23 cellular contexts compared by ENCODE assay signal in the genomic region with DNA sequence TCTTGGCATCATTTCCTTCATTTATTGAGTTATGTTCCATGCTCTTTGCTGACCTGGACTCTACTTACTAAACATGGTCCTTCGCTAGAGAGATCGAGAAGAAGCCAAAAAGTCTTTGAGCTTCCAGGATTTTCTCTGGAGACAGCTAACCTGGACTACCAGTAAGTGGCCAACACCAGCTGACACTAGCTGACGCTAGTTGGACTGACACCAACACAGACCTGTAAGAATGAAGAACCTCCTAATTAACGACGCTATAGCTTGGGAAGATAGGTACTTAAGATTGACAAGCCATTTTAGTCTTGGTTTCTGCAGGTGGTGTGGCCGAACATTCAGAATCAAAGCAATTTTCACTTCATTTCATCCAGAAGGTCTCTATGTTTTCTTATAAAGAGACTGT.
"Had no signal": no experiment of that assay in that cellular context is flagged by ENCODE, and none has a peak within 500 bp of the region (broad histone marks: within the 10 kb centered on the region; RNA-seq: fewer than 3 reads in every experiment).

No MANE protein-coding gene starts in this region.

- H3K27ac ChIP-seq: adrenal gland had no signal

- H3K4me1 ChIP-seq: adrenal gland had no signal

- ATAC-seq: activated CD8-positive, alpha-beta T cell treated with anti-CD3 and anti-CD28 coated beads, Interleukin-2, amount 10 ng/mL, durations not matched to agents 7 days and 5 days had no signal

- H3K9me3 ChIP-seq: adrenal gland had no signal

- H3K36me3 ChIP-seq: adrenal gland had no signal

- H3K4me3 Mint-ChIP-seq: activated CD8-positive, alpha-beta T cell treated with anti-CD3 and anti-CD28 coated beads, Interleukin-2, amount 10 ng/mL, durations not matched to agents 7 days and 5 days; activated naive CD8-positive, alpha-beta T cell treated with anti-CD3 and anti-CD28 coated beads, Interleukin-2, amount 10 ng/mL, durations not matched to agents 7 days and 5 days; T-helper 2 cell treated with Interferon-gamma antibody and Interleukin-4, amounts not matched to agents 5 μg/mL and 100 μg/mL, for 36 hours had no signal

- DNase-seq: activated CD4-positive, alpha-beta T cell treated with anti-CD3 and anti-CD28 coated beads for 48 hours; activated CD4-positive, alpha-beta T cell treated with anti-CD3 and anti-CD28 coated beads, Interleukin-2, amount 50 U/mL, for 4 hours; activated CD4-positive, CD25-positive, alpha-beta regulatory T cell treated with anti-CD3 and anti-CD28 coated beads, Interleukin-2, amount 50 U/mL, for 72 hours; activated CD8-positive, alpha-beta memory T cell treated with anti-CD3 and anti-CD28 coated beads, Interleukin-2, amount 50 U/mL, for 48 hours; activated CD8-positive, alpha-beta T cell treated with anti-CD3 and anti-CD28 coated beads, Interleukin-2, amount 10 ng/mL, durations not matched to agents 7 days and 5 days; activated naive CD4-positive, alpha-beta T cell treated with anti-CD3 and anti-CD28 coated beads, Interleukin-2, amount 50 U/mL, for 16 hours; activated naive CD8-positive, alpha-beta T cell treated with anti-CD3 and anti-CD28 coated beads, Interleukin-2, amount 10 ng/mL, durations not matched to agents 7 days and 5 days; activated T-cell treated with anti-CD3 and anti-CD28 coated beads, Interleukin-2, amount 50 U/mL, for 1 hour; anterior cingulate cortex; IMR-90; Kasumi-1; KBM-7; NCI-H1048; NCI-H1417; NCI-H1694; NCI-H2029; NCI-H345; NCI-H510A; NCI-H526 treated with DMSO at 0.1 percent for 48 hours; NCI-H82; SIG-M5 had no signal

- H3K27ac Mint-ChIP-seq: activated CD8-positive, alpha-beta T cell treated with anti-CD3 and anti-CD28 coated beads, Interleukin-2, amount 10 ng/mL, durations not matched to agents 7 days and 5 days; activated naive CD8-positive, alpha-beta T cell treated with anti-CD3 and anti-CD28 coated beads, Interleukin-2, amount 10 ng/mL, durations not matched to agents 7 days and 5 days; T-helper 2 cell treated with Interferon-gamma antibody and Interleukin-4, amounts not matched to agents 5 μg/mL and 100 μg/mL, for 36 hours had no signal

- H3K27me3 ChIP-seq: adrenal gland had no signal

- H3K27me3 Mint-ChIP-seq: activated naive CD8-positive, alpha-beta T cell treated with anti-CD3 and anti-CD28 coated beads, Interleukin-2, amount 10 ng/mL, durations not matched to agents 7 days and 5 days had no signal

- H3K4me1 Mint-ChIP-seq: activated naive CD8-positive, alpha-beta T cell treated with anti-CD3 and anti-CD28 coated beads, Interleukin-2, amount 10 ng/mL, durations not matched to agents 7 days and 5 days had no signal

- H3K4me3 ChIP-seq: adrenal gland had no signal

- H3K36me3 Mint-ChIP-seq: activated naive CD8-positive, alpha-beta T cell treated with anti-CD3 and anti-CD28 coated beads, Interleukin-2, amount 10 ng/mL, durations not matched to agents 7 days and 5 days had no signal
